1 cellular context compared by ENCODE assay signal in genomic region chr3:15636028-15636709, GRCh38.
TF ChIP-seq lines count a peak whose summit lies in the region.

No MANE protein-coding gene starts in this region.

TF ChIP-seq in HEK293, 187 proteins besides CTCF, POLR2A, EP300 and RAD21 (continued from another document):
- no peak for TF ChIP-seq ZSCAN23 (tag by site-specific recombination; IDR thresholded peaks at IDR 0.05)
- no peak for TF ChIP-seq ZNF16 (tag by site-specific recombination; IDR thresholded peaks at IDR 0.05; ENCODE audit: low read depth)
- no peak for TF ChIP-seq ZNF768 (tag by site-specific recombination; IDR thresholded peaks at IDR 0.05)
- TF ChIP-seq ZNF24 (tag by site-specific recombination; IDR thresholded peaks at IDR 0.05): no peak
- TF ChIP-seq ZNF211 (tag by site-specific recombination; IDR thresholded peaks at IDR 0.05; ENCODE audit: low read depth): no peak
- no peak for TF ChIP-seq ZBTB49 (tag by site-specific recombination; IDR thresholded peaks at IDR 0.05; ENCODE audit: low read depth)
